In the genomic region with DNA sequence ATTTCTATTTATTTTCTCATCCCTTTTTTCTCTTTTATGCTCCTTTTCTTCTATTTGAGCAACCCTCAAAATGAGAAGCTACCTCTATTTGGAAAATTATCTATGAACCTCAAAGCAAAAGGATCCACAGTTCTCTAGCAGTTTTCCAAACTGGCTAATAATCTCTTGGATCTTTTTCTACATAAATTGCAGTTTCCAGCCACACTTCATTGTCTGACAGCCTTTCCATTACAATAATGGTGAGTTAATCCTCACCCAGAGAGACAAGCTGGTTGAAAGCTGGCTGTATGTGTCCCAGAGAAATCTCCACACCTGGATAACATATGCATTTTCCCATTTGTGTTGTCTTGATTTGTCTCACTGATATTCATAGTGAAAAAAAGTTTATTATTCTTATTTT, we compare ENCODE assay signal across 6 cellular contexts.
"Had no signal": no experiment of that assay in that cellular context is flagged by ENCODE, and none has a peak within 500 bp of the region (broad histone marks: within the 10 kb centered on the region; RNA-seq: fewer than 3 reads in every experiment).

No MANE protein-coding gene starts in this region.

- H3K4me2 ChIP-seq: GM23338 had no signal

- H3K27ac Mint-ChIP-seq: HFFc6 had no signal

- H3K9me3 Mint-ChIP-seq: GM23338, H9, HFFc6 had no signal

- DNase-seq: H9, HFFc6, IMR-90, KG1 had no signal

- H3K4me3 Mint-ChIP-seq: GM23338, H9, HFFc6 had no signal

- H3K4me3 ChIP-seq: GM23338, K562 had no signal
